ENCODE assay signal across 18 cellular contexts in the genomic region with DNA sequence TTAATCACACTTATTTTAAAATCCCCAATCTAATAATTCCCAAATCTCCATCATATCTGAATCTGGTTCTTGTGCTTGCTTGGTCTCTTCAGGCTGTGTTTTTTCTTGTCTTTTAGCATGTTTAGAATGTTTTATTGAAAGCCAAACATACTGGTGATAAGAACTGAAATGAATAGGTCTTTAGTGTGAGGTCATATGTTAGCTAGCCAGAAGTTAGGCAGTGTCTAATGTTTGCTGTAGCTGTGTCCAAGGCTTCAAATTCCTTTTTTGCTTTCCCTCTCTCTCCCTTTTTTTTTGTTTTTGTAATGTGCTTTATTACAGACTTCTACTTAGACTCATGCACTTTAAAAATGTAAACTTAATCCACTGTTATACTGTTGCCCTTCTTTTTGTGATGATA.
DNase-seq lines count a peak whose midpoint lies in the region; ATAC-seq, FAIRE-seq and TF ChIP-seq lines count a peak whose summit lies in the region.
"Had no signal": no experiment of that assay in that cellular context is flagged by ENCODE, and none has a peak within 500 bp of the region (broad histone marks: within the 10 kb centered on the region; RNA-seq: fewer than 3 reads in every experiment).

No MANE protein-coding gene starts in this region.

- TF ChIP-seq RAD21 in IMR-90 (IDR thresholded peaks at IDR 0.05; ENCODE audit: low read length): no peak
- no peak for TF ChIP-seq RAD21 in HepG2 (CRISPR knock-in tag; IDR thresholded peaks at IDR 0.05)

- no peaks in the 10 kb centered on the region for H3K9me1 ChIP-seq in IMR-90 (ENCODE audit: insufficient read depth, low read length)

- CTCF ChIA-PET in IMR-90 (lab: Yijun Ruan, JAX): interaction anchor here (0.8 kb wide), 1 partner anchor 83 kb away, joined by 5 read pairs; no protein-coding TSS in a partner anchor
- CTCF ChIA-PET in HepG2 (lab: Yijun Ruan, JAX; ENCODE audit: low intra/inter-chr PET ratio, low total read pairs): no interaction called here

- H2AK9ac ChIP-seq in IMR-90 (replicated peaks; ENCODE audit: low read depth, low read length, poor library complexity): no peak overlapping the region

- no peak overlapping the region for H2BK5ac ChIP-seq in IMR-90 (ENCODE audit: low read depth, low read length, poor library complexity, severe bottlenecking)

- peaks cover 5% of the 10 kb centered on the region for H3K4me1 ChIP-seq in IMR-90 (ENCODE audit: control insufficient read depth, insufficient read depth, low read length)
- peaks cover 3% of the 10 kb centered on the region; the same call in 1 of the 2 replicates for H3K4me1 ChIP-seq in HAP-1
- H3K4me1 ChIP-seq in HepG2 (ENCODE audit: insufficient read depth, low read length): no peaks in the 10 kb centered on the region
- H3K4me1 ChIP-seq: BE2C, SJCRH30 had no signal

- intact Hi-C loops in IMR-90 (cut with micrococcal nuclease) (no loop called here), HepG2 (cut with micrococcal nuclease; ENCODE audit: unreplicated experiment) (no loop called here)

- H2AFZ ChIP-seq in IMR-90 (replicated peaks; ENCODE audit: low read length, poor library complexity) (no peak overlapping the region), HepG2 (ENCODE audit: low read length) (no peak overlapping the region)
- H2AFZ ChIP-seq: PC-9 had no signal

- H3K36me3 ChIP-seq in IMR-90 (ENCODE audit: control insufficient read depth, insufficient read depth, low read length) (no peaks in the 10 kb centered on the region), HAP-1 (replicated peaks) (no peaks in the 10 kb centered on the region), HepG2 (replicated peaks in 1 of 2; ENCODE audit: control insufficient read depth in 1 of 2, insufficient read depth in 2 of 2, low read length in 2 of 2) (no peaks in the 10 kb centered on the region)
- H3K36me3 ChIP-seq: BE2C, SJCRH30 had no signal

- no peak overlapping the region for H3K23ac ChIP-seq in IMR-90 (ENCODE audit: low read depth, low read length)

- BruUV-seq in IMR-90 (replicated peaks; lab: Mats Ljungman, UMichigan) (no TSS peak), HepG2 (replicated peaks; lab: Mats Ljungman, UMichigan) (no TSS peak)

- DNase-seq in IMR-90 (peak; percentile 80), choroid plexus epithelial cell (ENCODE audit: low read depth) (peak; percentile 53), kidney tubule cell (ENCODE audit: low spot score) (peak; percentile 12), HAP-1 (ENCODE audit: low spot score in 2 of 2) (no peak), HepG2 (ENCODE audit: low spot score) (no peak), coronary artery (ENCODE audit: low spot score) (no peak), NCI-H1105 treated with DMSO at 0.1 percent for 48 hours (lab: John Stamatoyannopoulos, UW) (no peak)
- DNase-seq: BE2C; CD4-positive, alpha-beta T cell; DMS79 treated with DMSO at 0.1 percent for 48 hours; H7; KBM-7; MV-4-11; NCI-H1436; NCI-H2029; NCI-H510A treated with DMSO at 0.1 percent for 48 hours; PC-9; SJCRH30 had no signal

- no peak overlapping the region for H3K4ac ChIP-seq in IMR-90 (ENCODE audit: low read depth, low read length)

- H3K27ac ChIP-seq in IMR-90 (ENCODE audit: insufficient read depth, low read length): no peak overlapping the region
- H3K27ac ChIP-seq in HepG2 (ENCODE audit: extremely low read length, insufficient read depth, low read length): no peak overlapping the region
- H3K27ac ChIP-seq in coronary artery: no peak overlapping the region
- H3K27ac ChIP-seq: PC-9, SJCRH30 had no signal

- H3K9me3 ChIP-seq in IMR-90 (ENCODE audit: control insufficient read depth, insufficient read depth, low read length) (no peaks in the 10 kb centered on the region), HAP-1 (no peaks in the 10 kb centered on the region), HepG2 (ENCODE audit: low read length) (no peaks in the 10 kb centered on the region)
- H3K9me3 ChIP-seq: BE2C, SJCRH30 had no signal

- H3K27me3 ChIP-seq in IMR-90 (ENCODE audit: control insufficient read depth, insufficient read depth, low read length) (no peaks in the 10 kb centered on the region), HAP-1 (ENCODE audit: low read depth) (no peaks in the 10 kb centered on the region), HepG2 (ENCODE audit: control insufficient read depth in 1 of 2, insufficient read depth in 2 of 2, low read length in 2 of 2) (no peaks in the 10 kb centered on the region)
- H3K27me3 ChIP-seq: BE2C, SJCRH30 had no signal

- POLR2A ChIA-PET in IMR-90 (lab: Charles Lee; ENCODE audit: unreplicated experiment) (interaction anchor here (0.5 kb wide), 1 partner anchor 114 kb away, joined by 3 read pairs; no protein-coding TSS in a partner anchor), HepG2 (lab: Yijun Ruan, JAX) (no interaction called here)

- H3K4me3 ChIP-seq in IMR-90 (ENCODE audit: insufficient read depth, low read depth, low read length): no peak overlapping the region
- H3K4me3 ChIP-seq in choroid plexus epithelial cell (ENCODE audit: low read depth, low read length): no peak overlapping the region
- no peak overlapping the region for H3K4me3 ChIP-seq in HAP-1
- no peak overlapping the region for H3K4me3 ChIP-seq in HepG2 (replicated peaks in 1 of 3; ENCODE audit: insufficient read depth in 1 of 3, low read depth in 2 of 3, low read length in 3 of 3)
- no peak overlapping the region for H3K4me3 ChIP-seq in coronary artery
- H3K4me3 ChIP-seq: PC-9, SJCRH30 had no signal

- peak; percentile 94 for ATAC-seq in IMR-90 (ENCODE audit: low read depth)
- ATAC-seq in HepG2: no peak

- TF ChIP-seq POLR2A in IMR-90 (IDR thresholded peaks at IDR 0.05; ENCODE audit: low read depth, low read length) (no peak), HepG2 (IDR thresholded peaks at IDR 0.05; ENCODE audit: insufficient read depth in 1 of 2, low read depth in 2 of 2, low read length in 2 of 2) (no peak)

- H4K5ac ChIP-seq in IMR-90 (ENCODE audit: low read depth, low read length): no peak overlapping the region

- no peaks in the 10 kb centered on the region for H3K79me1 ChIP-seq in IMR-90 (ENCODE audit: low read depth in 1 of 2, low read length in 2 of 2)

- H3K79me2 ChIP-seq in HepG2 (ENCODE audit: insufficient read depth, low read length): no peaks in the 10 kb centered on the region

- H2BK120ac ChIP-seq in IMR-90 (ENCODE audit: low read depth, low read length): no peak overlapping the region

- H4K8ac ChIP-seq in IMR-90 (ENCODE audit: low read depth in 2 of 2, low read length in 2 of 2): no peak overlapping the region

- in situ Hi-C loops in IMR-90 (cut with MboI; ENCODE audit: low sequenced_read_pairs): no loop called here
- in situ Hi-C loops in HAP-1 (cut with MboI; ENCODE audit: low sequenced_read_pairs): no loop called here
- in situ Hi-C loops in HepG2 (cut with HindIII; ENCODE audit: extremely low pct_ligation_motif_present, low pct_unique_long_range_greater_than_20kb): no loop called here

- H4K20me1 ChIP-seq in IMR-90 (ENCODE audit: insufficient read depth, low read length): no peaks in the 10 kb centered on the region
- H4K20me1 ChIP-seq in HepG2 (ENCODE audit: insufficient read depth, low read length): no peaks in the 10 kb centered on the region

- no peak overlapping the region for H4K91ac ChIP-seq in IMR-90 (ENCODE audit: insufficient read depth, low read depth, low read length)

- dilution Hi-C loops in IMR-90 (cut with HindIII; ENCODE audit: low sequenced_read_pairs, unreplicated experiment): no loop called here

- H3K4me2 ChIP-seq in IMR-90 (ENCODE audit: low read depth, low read length): no peak overlapping the region
- H3K4me2 ChIP-seq in HepG2 (ENCODE audit: low read depth, low read length): no peak overlapping the region
- H3K4me2 ChIP-seq: PC-9 had no signal

- H3K9ac ChIP-seq in IMR-90 (ENCODE audit: low read depth, low read length) (no peak overlapping the region), HepG2 (ENCODE audit: insufficient read depth, low read depth, low read length) (no peak overlapping the region)

- no peak overlapping the region for H3K18ac ChIP-seq in IMR-90 (ENCODE audit: low read depth, low read length)

- no peak overlapping the region for H2BK15ac ChIP-seq in IMR-90 (ENCODE audit: low read depth, low read length)

- FAIRE-seq in HepG2 (lab: Jason Lieb, UNC): no peak

- no peak overlapping the region for H3K14ac ChIP-seq in IMR-90 (replicated peaks; ENCODE audit: low read depth, low read length)

- TF ChIP-seq EP300 in HepG2 (IDR thresholded peaks at IDR 0.05; ENCODE audit: low read depth in 2 of 2, low read length in 2 of 2): no peak
- no peak for TF ChIP-seq EP300 in HepG2 (CRISPR knock-in tag; IDR thresholded peaks at IDR 0.05; ENCODE audit: borderline replicate concordance)

- no peak overlapping the region for H2AK5ac ChIP-seq in IMR-90 (ENCODE audit: low read depth, low read length)

- H3K56ac ChIP-seq in IMR-90 (ENCODE audit: extremely low read depth, insufficient read depth, low read length): no peak overlapping the region

- H2BK20ac ChIP-seq in IMR-90 (ENCODE audit: low read depth, low read length): no peak overlapping the region

- TF ChIP-seq CTCF in IMR-90 (conservative IDR thresholded peaks at IDR 0.05; ENCODE audit: low read depth, low read length) (no peak), choroid plexus epithelial cell (conservative IDR thresholded peaks at IDR 0.05; ENCODE audit: low read depth, low read length) (no peak), HepG2 (CRISPR knock-in tag; IDR thresholded peaks at IDR 0.05) (no peak), coronary artery (IDR thresholded peaks at IDR 0.05) (no peak)

TF ChIP-seq in IMR-90, 13 proteins besides CTCF, POLR2A, EP300 and RAD21 (continues in another document):
- TF ChIP-seq BHLHE40 (IDR thresholded peaks at IDR 0.05; ENCODE audit: low read depth, low read length) (no peak), MAZ (IDR thresholded peaks at IDR 0.05; ENCODE audit: borderline replicate concordance, low read depth, low read length) (no peak), NFE2L2 (IDR thresholded peaks at IDR 0.05; ENCODE audit: low read depth, low read length) (no peak), CHD1 (IDR thresholded peaks at IDR 0.05; ENCODE audit: low read depth, low read length) (no peak), RCOR1 (IDR thresholded peaks at IDR 0.05; ENCODE audit: insufficient replicate concordance, low read length) (no peak), FOS (IDR thresholded peaks at IDR 0.05; ENCODE audit: low read depth, low read length) (no peak)

TF ChIP-seq in HepG2, 621 proteins besides CTCF, POLR2A, EP300 and RAD21 (continues in another document):
- TF ChIP-seq, protein P1, sequence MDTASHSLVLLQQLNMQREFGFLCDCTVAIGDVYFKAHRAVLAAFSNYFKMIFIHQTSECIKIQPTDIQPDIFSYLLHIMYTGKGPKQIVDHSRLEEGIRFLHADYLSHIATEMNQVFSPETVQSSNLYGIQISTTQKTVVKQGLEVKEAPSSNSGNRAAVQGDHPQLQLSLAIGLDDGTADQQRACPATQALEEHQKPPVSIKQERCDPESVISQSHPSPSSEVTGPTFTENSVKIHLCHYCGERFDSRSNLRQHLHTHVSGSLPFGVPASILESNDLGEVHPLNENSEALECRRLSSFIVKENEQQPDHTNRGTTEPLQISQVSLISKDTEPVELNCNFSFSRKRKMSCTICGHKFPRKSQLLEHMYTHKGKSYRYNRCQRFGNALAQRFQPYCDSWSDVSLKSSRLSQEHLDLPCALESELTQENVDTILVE (CRISPR knock-in tag; IDR thresholded peaks at IDR 0.05): no peak

Comparison
In these comparisons a context has a peak if more than half of its experiments do, and no peak if none do; other contexts are left out.
1. DNase-seq: peak in IMR-90 (single experiment), choroid plexus epithelial cell (single experiment) and kidney tubule cell (single experiment); none in HAP-1 (0 of 2), HepG2 (single experiment), coronary artery (single experiment) and NCI-H1105 treated with DMSO at 0.1 percent for 48 hours (single experiment).